In the genomic region with DNA sequence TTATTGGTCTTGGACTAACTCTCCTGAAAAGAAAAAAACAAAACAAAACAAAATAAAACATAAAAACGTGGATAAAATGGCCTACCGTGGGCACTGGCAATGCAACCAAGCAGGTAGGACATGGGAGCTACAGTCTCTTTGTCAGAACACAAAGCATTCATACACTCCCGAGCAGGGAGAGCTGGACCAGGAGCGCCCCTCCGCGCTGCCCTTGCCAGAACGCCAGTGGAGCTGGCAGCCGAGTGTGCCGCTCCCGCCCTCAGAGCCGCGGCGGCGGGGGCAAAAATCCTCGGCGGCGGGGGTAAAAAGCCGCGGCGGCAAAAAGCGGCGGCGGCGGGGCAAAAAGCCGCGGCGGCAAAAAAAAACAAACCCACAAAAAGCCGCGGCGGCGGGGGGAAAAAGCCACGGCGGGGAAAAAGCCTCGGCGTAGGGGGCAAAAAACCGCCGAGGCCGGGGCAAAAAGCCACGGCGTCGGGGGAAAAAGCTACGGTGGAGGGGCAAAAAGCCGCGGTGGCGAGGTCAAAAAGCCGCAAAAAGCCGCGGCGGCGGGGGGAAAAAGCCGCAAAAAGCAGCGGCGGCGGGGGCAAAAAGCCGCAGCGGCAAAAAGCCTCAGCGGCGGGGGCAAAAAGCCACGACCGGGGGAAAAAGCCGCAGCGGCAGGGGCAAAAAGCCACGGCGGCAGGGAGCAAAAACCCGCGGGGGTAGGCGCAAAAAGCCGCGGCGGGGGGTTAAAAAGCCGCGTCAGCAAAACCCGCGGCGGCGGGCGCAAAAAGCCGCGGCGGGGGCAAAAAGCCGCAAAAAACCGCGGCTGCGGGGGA, we compare ENCODE assay signal across 1 cellular context.
TF ChIP-seq lines count a peak whose summit lies in the region.

No MANE protein-coding gene starts in this region.

TF ChIP-seq in SK-N-SH treated with all-trans-retinoic acid at 6 μM for 48 hours, 23 proteins besides CTCF, POLR2A, EP300 and RAD21 (continued from another document):
- TF ChIP-seq, protein P1, sequence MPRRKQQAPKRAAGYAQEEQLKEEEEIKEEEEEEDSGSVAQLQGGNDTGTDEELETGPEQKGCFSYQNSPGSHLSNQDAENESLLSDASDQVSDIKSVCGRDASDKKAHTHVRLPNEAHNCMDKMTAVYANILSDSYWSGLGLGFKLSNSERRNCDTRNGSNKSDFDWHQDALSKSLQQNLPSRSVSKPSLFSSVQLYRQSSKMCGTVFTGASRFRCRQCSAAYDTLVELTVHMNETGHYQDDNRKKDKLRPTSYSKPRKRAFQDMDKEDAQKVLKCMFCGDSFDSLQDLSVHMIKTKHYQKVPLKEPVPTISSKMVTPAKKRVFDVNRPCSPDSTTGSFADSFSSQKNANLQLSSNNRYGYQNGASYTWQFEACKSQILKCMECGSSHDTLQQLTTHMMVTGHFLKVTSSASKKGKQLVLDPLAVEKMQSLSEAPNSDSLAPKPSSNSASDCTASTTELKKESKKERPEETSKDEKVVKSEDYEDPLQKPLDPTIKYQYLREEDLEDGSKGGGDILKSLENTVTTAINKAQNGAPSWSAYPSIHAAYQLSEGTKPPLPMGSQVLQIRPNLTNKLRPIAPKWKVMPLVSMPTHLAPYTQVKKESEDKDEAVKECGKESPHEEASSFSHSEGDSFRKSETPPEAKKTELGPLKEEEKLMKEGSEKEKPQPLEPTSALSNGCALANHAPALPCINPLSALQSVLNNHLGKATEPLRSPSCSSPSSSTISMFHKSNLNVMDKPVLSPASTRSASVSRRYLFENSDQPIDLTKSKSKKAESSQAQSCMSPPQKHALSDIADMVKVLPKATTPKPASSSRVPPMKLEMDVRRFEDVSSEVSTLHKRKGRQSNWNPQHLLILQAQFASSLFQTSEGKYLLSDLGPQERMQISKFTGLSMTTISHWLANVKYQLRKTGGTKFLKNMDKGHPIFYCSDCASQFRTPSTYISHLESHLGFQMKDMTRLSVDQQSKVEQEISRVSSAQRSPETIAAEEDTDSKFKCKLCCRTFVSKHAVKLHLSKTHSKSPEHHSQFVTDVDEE (CRISPR knock-in tag; IDR thresholded peaks at IDR 0.05): no peak
- no peak for TF ChIP-seq ZFP30 (CRISPR knock-in tag; IDR thresholded peaks at IDR 0.05)
- TF ChIP-seq ESRRG (CRISPR knock-in tag; IDR thresholded peaks at IDR 0.05): no peak
- no peak for TF ChIP-seq ZC3H10 (CRISPR knock-in tag; IDR thresholded peaks at IDR 0.05)
- TF ChIP-seq ZNF8 (CRISPR knock-in tag; IDR thresholded peaks at IDR 0.05): no peak
- no peak for TF ChIP-seq OSR1 (CRISPR knock-in tag; IDR thresholded peaks at IDR 0.05)
